In genomic region chr3:188707396-188708288, GRCh38 we compare ENCODE assay signal across 2 cellular contexts.
TF ChIP-seq lines count a peak whose summit lies in the region.

No MANE protein-coding gene starts in this region.

TF ChIP-seq in endothelial cell of umbilical vein, 7 proteins besides CTCF, POLR2A, EP300 and RAD21 (continued from another document):
- no peak for TF ChIP-seq EZH2 (IDR thresholded peaks at IDR 0.05; ENCODE audit: borderline replicate concordance, low read depth, low read length, severe bottlenecking)
- peak; percentile 68 for TF ChIP-seq JUN (IDR thresholded peaks at IDR 0.05; ENCODE audit: borderline replicate concordance, insufficient read depth, insufficient read length, low read depth)
- no peak for TF ChIP-seq POLR2AphosphoS5 (IDR thresholded peaks at IDR 0.05; ENCODE audit: insufficient read depth, low read depth, low read length)
- no peak for TF ChIP-seq MYC (IDR thresholded peaks at IDR 0.05; ENCODE audit: low read depth, low read length)

TF ChIP-seq in SK-N-SH, 30 proteins besides CTCF, POLR2A, EP300 and RAD21 (continued from another document):
- TF ChIP-seq FOXJ3 (CRISPR knock-in tag; IDR thresholded peaks at IDR 0.05) (no peak), SIN3A (IDR thresholded peaks at IDR 0.05; ENCODE audit: borderline replicate concordance, low read depth, low read length) (no peak), FOSL2 (IDR thresholded peaks at IDR 0.05; ENCODE audit: borderline replicate concordance, low read depth) (no peak), RFX5 (IDR thresholded peaks at IDR 0.05; ENCODE audit: low read length) (no peak), TAF1 (IDR thresholded peaks at IDR 0.05; ENCODE audit: borderline replicate concordance, low read depth, low read length) (no peak), EZH2phosphoT487 (IDR thresholded peaks at IDR 0.05; ENCODE audit: borderline replicate concordance, low read depth) (no peak), NRF1 (IDR thresholded peaks at IDR 0.05; ENCODE audit: low read depth, low read length) (no peak), RCOR1 (IDR thresholded peaks at IDR 0.05; ENCODE audit: low read length) (no peak), MAX (IDR thresholded peaks at IDR 0.05; ENCODE audit: low read depth) (no peak), MEF2A (IDR thresholded peaks at IDR 0.05; ENCODE audit: borderline replicate concordance, low read depth) (no peak), JUND (IDR thresholded peaks at IDR 0.05) (no peak), ZBTB33 (IDR thresholded peaks at IDR 0.05; ENCODE audit: borderline replicate concordance, low read depth) (no peak), MXI1 (IDR thresholded peaks at IDR 0.05; ENCODE audit: low read depth, low read length) (no peak), CHD2 (IDR thresholded peaks at IDR 0.05; ENCODE audit: low read length, partially characterized antibody) (no peak), YY1 (IDR thresholded peaks at IDR 0.05; ENCODE audit: low read depth) (no peak), GATA2 (CRISPR knock-in tag; IDR thresholded peaks at IDR 0.05) (no peak)
- TF ChIP-seq, protein P1, sequence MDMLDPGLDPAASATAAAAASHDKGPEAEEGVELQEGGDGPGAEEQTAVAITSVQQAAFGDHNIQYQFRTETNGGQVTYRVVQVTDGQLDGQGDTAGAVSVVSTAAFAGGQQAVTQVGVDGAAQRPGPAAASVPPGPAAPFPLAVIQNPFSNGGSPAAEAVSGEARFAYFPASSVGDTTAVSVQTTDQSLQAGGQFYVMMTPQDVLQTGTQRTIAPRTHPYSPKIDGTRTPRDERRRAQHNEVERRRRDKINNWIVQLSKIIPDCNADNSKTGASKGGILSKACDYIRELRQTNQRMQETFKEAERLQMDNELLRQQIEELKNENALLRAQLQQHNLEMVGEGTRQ (IDR thresholded peaks at IDR 0.05; ENCODE audit: borderline replicate concordance, low read depth, low read length) = no peak
- TF ChIP-seq, protein P2, sequence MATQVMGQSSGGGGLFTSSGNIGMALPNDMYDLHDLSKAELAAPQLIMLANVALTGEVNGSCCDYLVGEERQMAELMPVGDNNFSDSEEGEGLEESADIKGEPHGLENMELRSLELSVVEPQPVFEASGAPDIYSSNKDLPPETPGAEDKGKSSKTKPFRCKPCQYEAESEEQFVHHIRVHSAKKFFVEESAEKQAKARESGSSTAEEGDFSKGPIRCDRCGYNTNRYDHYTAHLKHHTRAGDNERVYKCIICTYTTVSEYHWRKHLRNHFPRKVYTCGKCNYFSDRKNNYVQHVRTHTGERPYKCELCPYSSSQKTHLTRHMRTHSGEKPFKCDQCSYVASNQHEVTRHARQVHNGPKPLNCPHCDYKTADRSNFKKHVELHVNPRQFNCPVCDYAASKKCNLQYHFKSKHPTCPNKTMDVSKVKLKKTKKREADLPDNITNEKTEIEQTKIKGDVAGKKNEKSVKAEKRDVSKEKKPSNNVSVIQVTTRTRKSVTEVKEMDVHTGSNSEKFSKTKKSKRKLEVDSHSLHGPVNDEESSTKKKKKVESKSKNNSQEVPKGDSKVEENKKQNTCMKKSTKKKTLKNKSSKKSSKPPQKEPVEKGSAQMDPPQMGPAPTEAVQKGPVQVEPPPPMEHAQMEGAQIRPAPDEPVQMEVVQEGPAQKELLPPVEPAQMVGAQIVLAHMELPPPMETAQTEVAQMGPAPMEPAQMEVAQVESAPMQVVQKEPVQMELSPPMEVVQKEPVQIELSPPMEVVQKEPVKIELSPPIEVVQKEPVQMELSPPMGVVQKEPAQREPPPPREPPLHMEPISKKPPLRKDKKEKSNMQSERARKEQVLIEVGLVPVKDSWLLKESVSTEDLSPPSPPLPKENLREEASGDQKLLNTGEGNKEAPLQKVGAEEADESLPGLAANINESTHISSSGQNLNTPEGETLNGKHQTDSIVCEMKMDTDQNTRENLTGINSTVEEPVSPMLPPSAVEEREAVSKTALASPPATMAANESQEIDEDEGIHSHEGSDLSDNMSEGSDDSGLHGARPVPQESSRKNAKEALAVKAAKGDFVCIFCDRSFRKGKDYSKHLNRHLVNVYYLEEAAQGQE (IDR thresholded peaks at IDR 0.05; ENCODE audit: low read depth, low read length) = no peak
